Comparison of ENCODE assay signal across 11 cellular contexts in the genomic region with DNA sequence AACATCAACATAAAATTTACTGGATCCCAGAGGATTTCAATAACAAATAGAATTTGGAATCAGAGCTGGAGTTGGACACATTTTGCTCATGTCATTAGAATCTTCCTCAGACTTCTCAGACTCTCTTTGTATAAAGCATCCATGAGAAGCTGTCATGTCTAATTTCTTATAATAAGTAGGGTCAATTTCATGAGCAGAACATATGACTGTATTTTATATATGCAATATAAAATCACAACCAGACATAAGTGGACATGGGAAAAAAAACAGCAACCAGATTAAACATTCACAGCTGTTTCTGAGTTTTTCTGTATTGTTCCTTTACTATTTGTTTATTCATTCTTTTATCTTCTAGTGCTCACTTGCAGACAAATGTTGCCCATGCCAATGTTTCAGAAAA.
A peak's percentile ranks its signal among the peaks of the same experiment; 100 is the strongest.
DNase-seq lines count a peak whose midpoint lies in the region; ATAC-seq and TF ChIP-seq lines count a peak whose summit lies in the region.
"Had no signal": no experiment of that assay in that cellular context is flagged by ENCODE, and none has a peak within 500 bp of the region (broad histone marks: within the 10 kb centered on the region; RNA-seq: fewer than 3 reads in every experiment).

No MANE protein-coding gene starts in this region.

- ATAC-seq in gastrocnemius medialis (no peak), HG03196 (IDR thresholded peaks at IDR 0.05; ENCODE audit: unreplicated experiment) (no peak)

- H3K36me3 ChIP-seq in GM23248 (ENCODE audit: low read depth) (no peaks in the 10 kb centered on the region), adipocyte (ENCODE audit: control insufficient read depth, insufficient read depth, low read length, severe bottlenecking) (no peaks in the 10 kb centered on the region), smooth muscle cell (ENCODE audit: low read depth) (no peaks in the 10 kb centered on the region), gastrocnemius medialis (no peaks in the 10 kb centered on the region)
- H3K36me3 ChIP-seq: BE2C had no signal

- H3K4me2 ChIP-seq in GM23248 (ENCODE audit: unreplicated experiment), result peak overlapping the region; percentile 53
- peak overlapping the region; percentile 53 for H3K4me2 ChIP-seq in smooth muscle cell

- H3K9ac ChIP-seq in GM23248, result peak overlapping the region; percentile 48
- no peak overlapping the region for H3K9ac ChIP-seq in adipocyte (ENCODE audit: low read length)
- no peak overlapping the region for H3K9ac ChIP-seq in smooth muscle cell (ENCODE audit: low read depth)

- DNase-seq in GM23248 (no peak), adipocyte (ENCODE audit: low read depth) (peak; percentile 52), fibroblast of peridontal ligament (ENCODE audit: extremely low read depth) (peak; percentile 52), smooth muscle cell (lab: John Stamatoyannopoulos, UW; ENCODE audit: unreplicated experiment) (no peak), gastrocnemius medialis (no peak), NCI-H1048 (lab: John Stamatoyannopoulos, UW) (no peak)
- DNase-seq: BE2C; CD4-positive, alpha-beta memory T cell; DMS79 treated with DMSO at 0.1 percent for 48 hours had no signal

- intact Hi-C loops in gastrocnemius medialis (cut with DNase I; ENCODE audit: low total_unique reads), result no loop called here

- no peak for TF ChIP-seq POLR2A in gastrocnemius medialis (IDR thresholded peaks at IDR 0.05)

- peaks cover 19% of the 10 kb centered on the region for H3K4me1 ChIP-seq in GM23248 (ENCODE audit: insufficient read depth)
- peaks cover 11% of the 10 kb centered on the region for H3K4me1 ChIP-seq in adipocyte (ENCODE audit: control insufficient read depth, insufficient read depth, low read length)
- peaks cover 7% of the 10 kb centered on the region for H3K4me1 ChIP-seq in smooth muscle cell (ENCODE audit: low read depth)
- H3K4me1 ChIP-seq in gastrocnemius medialis, result peaks cover 32 to 49% of the 10 kb centered on the region in 2 donors

- no peaks in the 10 kb centered on the region for H3K9me3 ChIP-seq in GM23248 (ENCODE audit: low read depth)
- H3K9me3 ChIP-seq in adipocyte (ENCODE audit: control insufficient read depth, low read length), result no peaks in the 10 kb centered on the region
- no peaks in the 10 kb centered on the region for H3K9me3 ChIP-seq in smooth muscle cell (replicated peaks; ENCODE audit: low read depth)
- H3K9me3 ChIP-seq in gastrocnemius medialis, result no peaks in the 10 kb centered on the region
- H3K9me3 ChIP-seq: BE2C had no signal

- H4K20me1 ChIP-seq in GM23248 (ENCODE audit: insufficient read depth), result no peaks in the 10 kb centered on the region
- no peaks in the 10 kb centered on the region for H4K20me1 ChIP-seq in smooth muscle cell (ENCODE audit: low read depth)

- H3F3A ChIP-seq in GM23248 (ENCODE audit: insufficient read depth) (peaks cover 13% of the 10 kb centered on the region; the same call in 1 of the 2 replicates), smooth muscle cell (ENCODE audit: low read depth) (peaks cover 6% of the 10 kb centered on the region)

- H2AFZ ChIP-seq in GM23248 (no peak overlapping the region), smooth muscle cell (ENCODE audit: low read depth) (no peak overlapping the region)

- TF ChIP-seq CTCF in smooth muscle cell (IDR thresholded peaks at IDR 0.05; ENCODE audit: borderline replicate concordance, insufficient read depth, poor library complexity, severe bottlenecking) (no peak), gastrocnemius medialis (IDR thresholded peaks at IDR 0.05 in 4 of 5, conservative IDR thresholded peaks at IDR 0.05 in 1 of 5) (no peak)

- H3K79me2 ChIP-seq in GM23248 (ENCODE audit: insufficient read depth), result peaks cover 72% of the 10 kb centered on the region
- peaks cover 70% of the 10 kb centered on the region for H3K79me2 ChIP-seq in smooth muscle cell (ENCODE audit: low read depth)

- no peaks in the 10 kb centered on the region for H3K9me2 ChIP-seq in GM23248 (ENCODE audit: insufficient read depth)

- peak overlapping the region; percentile 78 for H3K27ac ChIP-seq in GM23248
- H3K27ac ChIP-seq in smooth muscle cell (ENCODE audit: low read depth), result peak overlapping the region; percentile 70
- H3K27ac ChIP-seq in gastrocnemius medialis, result no peak overlapping the region
- H3K27ac ChIP-seq: C4-2B had no signal

- in situ Hi-C loops in GM23248 (cut with MboI), result no loop called here
- in situ Hi-C loops in gastrocnemius medialis (cut with MboI; ENCODE audit: low sequenced_read_pairs in 4 of 4), result no loop called here

- H3K27me3 ChIP-seq in GM23248 (replicated peaks; ENCODE audit: insufficient read depth) (no peaks in the 10 kb centered on the region), adipocyte (replicated peaks; ENCODE audit: control insufficient read depth, insufficient read depth, low read length) (no peaks in the 10 kb centered on the region), smooth muscle cell (ENCODE audit: low read depth) (no peaks in the 10 kb centered on the region), gastrocnemius medialis (no peaks in the 10 kb centered on the region)
- H3K27me3 ChIP-seq: BE2C had no signal

- H3K4me3 ChIP-seq in GM23248, result no peak overlapping the region
- H3K4me3 ChIP-seq in adipocyte (ENCODE audit: low read length), result no peak overlapping the region
- no peak overlapping the region for H3K4me3 ChIP-seq in smooth muscle cell
- H3K4me3 ChIP-seq in gastrocnemius medialis, result no peak overlapping the region

Comparison
In these comparisons a context has a peak if more than half of its experiments do, and no peak if none do; other contexts are left out.
1. DNase-seq: peak in adipocyte (single experiment) and fibroblast of peridontal ligament (single experiment); none in GM23248 (single experiment), smooth muscle cell (single experiment), gastrocnemius medialis (0 of 2) and NCI-H1048 (single experiment).
2. H3K27ac ChIP-seq: peak in GM23248 (single experiment) and smooth muscle cell (single experiment); none in gastrocnemius medialis (0 of 4).